Comparison of ENCODE assay signal across 12 cellular contexts in the genomic region with DNA sequence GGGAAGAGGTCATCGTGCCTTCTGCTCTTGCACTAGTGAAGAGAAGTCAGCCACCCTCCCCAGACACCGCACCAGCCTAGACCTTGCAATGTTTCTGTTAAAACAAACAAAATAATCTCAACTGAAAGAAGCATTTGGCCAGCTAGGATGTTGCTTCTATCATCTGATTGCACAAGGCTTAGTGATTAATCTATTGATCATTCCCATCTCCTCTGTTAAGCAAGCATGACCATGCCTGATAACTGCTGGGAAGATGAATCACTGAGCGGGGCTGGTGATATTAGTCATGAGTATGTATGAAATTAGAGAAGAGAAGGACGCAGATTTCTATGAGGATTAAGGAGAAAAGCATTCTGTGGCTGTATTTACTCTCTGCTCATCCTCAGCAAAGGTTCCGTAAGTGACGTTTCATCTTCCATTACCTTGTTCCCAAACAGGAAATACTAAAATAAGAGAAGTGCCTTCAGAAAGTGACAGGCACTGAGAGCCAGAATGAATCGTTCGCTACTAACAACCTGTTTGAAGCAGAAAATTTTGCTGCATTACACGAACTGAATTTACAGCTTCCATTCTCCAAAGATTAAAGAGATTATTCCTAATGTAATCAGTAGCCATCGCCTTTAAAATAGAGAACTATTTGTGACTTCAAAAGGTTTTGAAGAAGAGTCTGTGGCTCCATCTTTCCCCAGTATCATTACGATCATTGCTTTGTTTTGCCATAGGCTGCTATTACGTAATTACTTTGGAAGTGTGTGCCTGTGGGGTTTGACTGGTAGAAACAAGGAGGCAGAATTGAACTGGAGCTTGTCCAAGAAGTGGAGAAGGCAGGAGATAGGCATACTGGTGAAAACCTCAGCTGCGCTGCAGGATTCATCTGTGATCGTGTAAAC.
DNase-seq lines count a peak whose midpoint lies in the region; ATAC-seq lines count a peak whose summit lies in the region.
"Had no signal": no experiment of that assay in that cellular context is flagged by ENCODE, and none has a peak within 500 bp of the region (broad histone marks: within the 10 kb centered on the region; RNA-seq: fewer than 3 reads in every experiment).

No MANE protein-coding gene starts in this region.

- peaks cover 0 to 10% (median 0%) of the 10 kb centered on the region in 9 donors for H3K9me3 Mint-ChIP-seq in naive thymus-derived CD8-positive, alpha-beta T cell
- H3K9me3 Mint-ChIP-seq: activated T-helper 2 cell treated with anti-CD3 and anti-CD28 coated beads, Interferon-gamma antibody, Interleukin-2, Interleukin-4, amounts not matched to agents 10 μg/mL and 5 μg/mL and 100 μg/mL, durations not matched to agents 14 hours and 24 hours and 36 hours had no signal

- H3K4me3 Mint-ChIP-seq in naive thymus-derived CD8-positive, alpha-beta T cell, result no peak overlapping the region

- no peak overlapping the region for H3K27ac Mint-ChIP-seq in naive thymus-derived CD8-positive, alpha-beta T cell
- H3K27ac Mint-ChIP-seq: activated T-helper 2 cell treated with anti-CD3 and anti-CD28 coated beads, Interferon-gamma antibody, Interleukin-2, Interleukin-4, amounts not matched to agents 10 μg/mL and 5 μg/mL and 100 μg/mL, durations not matched to agents 14 hours and 24 hours and 36 hours had no signal

- ATAC-seq in naive thymus-derived CD8-positive, alpha-beta T cell, result no peak
- ATAC-seq in HG02884 (IDR thresholded peaks at IDR 0.05; ENCODE audit: unreplicated experiment) (no peak), GM18858 (IDR thresholded peaks at IDR 0.05; ENCODE audit: unreplicated experiment) (no peak)

- DNase-seq in Ammon's horn (ENCODE audit: low spot score) (peak; percentile 45), NCI-H1092 (lab: John Stamatoyannopoulos, UW) (peak; percentile 50), astrocyte of the hippocampus (ENCODE audit: low read depth, low spot score) (peak; percentile 31), kidney glomerular epithelial cell (lab: John Stamatoyannopoulos, UW) (peak; percentile 58)
- no peak for DNase-seq in naive thymus-derived CD8-positive, alpha-beta T cell
- no peak for DNase-seq in stimulated activated CD4-positive, alpha-beta T cell treated with anti-CD3 and anti-CD28 coated beads, Interleukin-4, amount 100 ng/mL, for 4 hours
- DNase-seq: Calu3, NCI-H1436 treated with DMSO at 0.1 percent for 48 hours, T1000 had no signal

- H3K27me3 Mint-ChIP-seq in naive thymus-derived CD8-positive, alpha-beta T cell, result peaks cover 3 to 18% (median 12%) of the 10 kb centered on the region in 5 donors

- POLR2A ChIA-PET in naive thymus-derived CD8-positive, alpha-beta T cell (lab: Charles Lee), result no interaction called here

- H3K4me1 Mint-ChIP-seq in naive thymus-derived CD8-positive, alpha-beta T cell, result peaks cover 0 to 3% (median 0%) of the 10 kb centered on the region in 4 donors

- H3K36me3 Mint-ChIP-seq in naive thymus-derived CD8-positive, alpha-beta T cell, result no peaks in the 10 kb centered on the region

Comparison
In these comparisons a context has a peak if more than half of its experiments do, and no peak if none do; other contexts are left out.
1. DNase-seq: peak in Ammon's horn (single experiment), NCI-H1092 (single experiment), astrocyte of the hippocampus (single experiment) and kidney glomerular epithelial cell (single experiment); none in naive thymus-derived CD8-positive, alpha-beta T cell (0 of 10) and stimulated activated CD4-positive, alpha-beta T cell treated with anti-CD3 and anti-CD28 coated beads, Interleukin-4, amount 100 ng/mL, for 4 hours (0 of 2).